9 cellular contexts compared by ENCODE assay signal in genomic region chr2:161384864-161385263, GRCh38. TPM values are rescaled to one million over a fixed set of nuclear protein-coding genes. Genes with fewer than 3 reads are reported as not detected.
DNase-seq lines count a peak whose midpoint lies in the region; ATAC-seq and TF ChIP-seq lines count a peak whose summit lies in the region.
"Had no signal": no experiment of that assay in that cellular context is flagged by ENCODE, and none has a peak within 500 bp of the region (broad histone marks: within the 10 kb centered on the region; RNA-seq: fewer than 3 reads in every experiment).

No MANE protein-coding gene starts in this region.

- ATAC-seq in GM18867 (IDR thresholded peaks at IDR 0.05; ENCODE audit: unreplicated experiment) (peak; percentile 85), GM21423 (IDR thresholded peaks at IDR 0.05; ENCODE audit: unreplicated experiment) (peak; percentile 79), HG03139 (IDR thresholded peaks at IDR 0.05; ENCODE audit: unreplicated experiment) (peak; percentile 68)

- no peaks in the 10 kb centered on the region for H3K79me2 ChIP-seq in H9 (ENCODE audit: insufficient read depth, low read length)

- H3K4me1 ChIP-seq in H9 (ENCODE audit: insufficient read depth, low read length) (no peaks in the 10 kb centered on the region), tibial nerve (no peaks in the 10 kb centered on the region)

- H2BK120ac ChIP-seq in H9 (ENCODE audit: low read depth, low read length, poor library complexity, severe bottlenecking), result no peak overlapping the region

- intact Hi-C loops in activated T-helper 2 cell treated with anti-CD3 and anti-CD28 coated beads, Interferon-gamma antibody, Interleukin-2, Interleukin-4, amounts not matched to agents 10 μg/mL and 5 μg/mL and 100 μg/mL, durations not matched to agents 14 hours and 24 hours and 36 hours (cut with micrococcal nuclease), result loop anchor here (2.0 to 10.0 kb wide), 3 partner anchors 26 to 140 kb away; partner anchors contain the start of gene PSMD14

- H3K27ac ChIP-seq in H9 (ENCODE audit: insufficient read length, low read depth, low read length) (no peak overlapping the region), tibial nerve (no peak overlapping the region)

- H3K27me3 ChIP-seq in H9 (ENCODE audit: insufficient read depth, low read length) (no peaks in the 10 kb centered on the region), tibial nerve (no peaks in the 10 kb centered on the region)

- TF ChIP-seq CTCF in H9 (conservative IDR thresholded peaks at IDR 0.05) (no peak), tibial nerve (IDR thresholded peaks at IDR 0.05) (no peak)

- no peak for TF ChIP-seq EP300 in tibial nerve (IDR thresholded peaks at IDR 0.05)

- H3K4me3 ChIP-seq in tibial nerve, result no peak overlapping the region

- H3K9me3 Mint-ChIP-seq in activated T-helper 2 cell treated with anti-CD3 and anti-CD28 coated beads, Interferon-gamma antibody, Interleukin-2, Interleukin-4, amounts not matched to agents 10 μg/mL and 5 μg/mL and 100 μg/mL, durations not matched to agents 14 hours and 24 hours and 36 hours, result no peaks in the 10 kb centered on the region
- H3K9me3 Mint-ChIP-seq in H9, result no peaks in the 10 kb centered on the region

- H3K27me3 Mint-ChIP-seq in activated T-helper 2 cell treated with anti-CD3 and anti-CD28 coated beads, Interferon-gamma antibody, Interleukin-2, Interleukin-4, amounts not matched to agents 10 μg/mL and 5 μg/mL and 100 μg/mL, durations not matched to agents 14 hours and 24 hours and 36 hours (ENCODE audit: low read depth), result no peaks in the 10 kb centered on the region
- H3K27me3 Mint-ChIP-seq in H9 (ENCODE audit: low read depth), result no peaks in the 10 kb centered on the region

- H3K36me3 ChIP-seq in tibial nerve, result peaks cover 0 to 6% (median 0%) of the 10 kb centered on the region in 3 donors

- no peak overlapping the region for H3K4ac ChIP-seq in H9 (ENCODE audit: low read depth, low read length)

- no peak overlapping the region for H3K9ac ChIP-seq in H9 (ENCODE audit: extremely low read depth, insufficient read length, low read length)

- no peak overlapping the region for H2BK12ac ChIP-seq in H9 (ENCODE audit: insufficient read length, low read depth, low read length)

- peaks cover 31% of the 10 kb centered on the region for H3K4me1 Mint-ChIP-seq in activated T-helper 2 cell treated with anti-CD3 and anti-CD28 coated beads, Interferon-gamma antibody, Interleukin-2, Interleukin-4, amounts not matched to agents 10 μg/mL and 5 μg/mL and 100 μg/mL, durations not matched to agents 14 hours and 24 hours and 36 hours (ENCODE audit: low read depth)
- peaks cover 0 to 3% of the 10 kb centered on the region in 2 experiments; a peak in 1 of 4 replicates for H3K4me1 Mint-ChIP-seq in H9

- no peak overlapping the region for H2BK15ac ChIP-seq in H9 (ENCODE audit: low read depth, low read length)

- no peak overlapping the region for H2BK20ac ChIP-seq in H9 (ENCODE audit: low read depth, low read length, poor library complexity, severe bottlenecking)

- H2AK5ac ChIP-seq in H9 (ENCODE audit: insufficient read length, low read length), result no peak overlapping the region

- H3K4me3 Mint-ChIP-seq in activated T-helper 2 cell treated with anti-CD3 and anti-CD28 coated beads, Interferon-gamma antibody, Interleukin-2, Interleukin-4, amounts not matched to agents 10 μg/mL and 5 μg/mL and 100 μg/mL, durations not matched to agents 14 hours and 24 hours and 36 hours (ENCODE audit: low read depth), result peak overlapping the region; percentile 45
- no peak overlapping the region for H3K4me3 Mint-ChIP-seq in H9

- H4K8ac ChIP-seq in H9 (replicated peaks; ENCODE audit: insufficient read length, low read depth, low read length), result no peak overlapping the region

- H3K4me2 ChIP-seq in H9 (ENCODE audit: insufficient read depth, insufficient read length, low read length), result no peak overlapping the region

- no peaks in the 10 kb centered on the region for H3K9me3 ChIP-seq in H9 (ENCODE audit: control insufficient read depth, low read depth, low read length)
- no peaks in the 10 kb centered on the region for H3K9me3 ChIP-seq in tibial nerve

- no peak overlapping the region for H2AFZ ChIP-seq in H9 (ENCODE audit: low read length)

- no peak overlapping the region for H3K18ac ChIP-seq in H9 (ENCODE audit: insufficient read length, low read depth, low read length)

- H4K20me1 ChIP-seq in H9 (ENCODE audit: control insufficient read depth, insufficient read depth, insufficient read length), result no peaks in the 10 kb centered on the region

- no peak overlapping the region for H4K91ac ChIP-seq in H9 (ENCODE audit: insufficient read length, low read depth, low read length)

- H3K27ac Mint-ChIP-seq in activated T-helper 2 cell treated with anti-CD3 and anti-CD28 coated beads, Interferon-gamma antibody, Interleukin-2, Interleukin-4, amounts not matched to agents 10 μg/mL and 5 μg/mL and 100 μg/mL, durations not matched to agents 14 hours and 24 hours and 36 hours, result no peak overlapping the region
- H3K27ac Mint-ChIP-seq in H9, result no peak overlapping the region

- no peak overlapping the region for H3K23ac ChIP-seq in H9 (ENCODE audit: insufficient read length, low read depth, low read length)

- no peak overlapping the region for H3K56ac ChIP-seq in H9 (ENCODE audit: insufficient read length, low read depth, low read length)

- peaks cover 25% of the 10 kb centered on the region for H3K36me3 Mint-ChIP-seq in activated T-helper 2 cell treated with anti-CD3 and anti-CD28 coated beads, Interferon-gamma antibody, Interleukin-2, Interleukin-4, amounts not matched to agents 10 μg/mL and 5 μg/mL and 100 μg/mL, durations not matched to agents 14 hours and 24 hours and 36 hours (ENCODE audit: low read depth)
- H3K36me3 Mint-ChIP-seq in H9 (ENCODE audit: insufficient read depth in 1 of 3, low read depth in 3 of 3), result peaks cover 0 to 2% (median 0%) of the 10 kb centered on the region in 3 experiments; a peak in 4 of 7 replicates

- DNase-seq in activated T-helper 2 cell treated with anti-CD3 and anti-CD28 coated beads, Interferon-gamma antibody, Interleukin-2, Interleukin-4, amounts not matched to agents 10 μg/mL and 5 μg/mL and 100 μg/mL, durations not matched to agents 14 hours and 24 hours and 36 hours (ENCODE audit: low spot score), result peak; percentile 24
- DNase-seq in NCI-H82 (lab: John Stamatoyannopoulos, UW), result no peak
- no peak for DNase-seq in H9
- DNase-seq in tibial nerve (ENCODE audit: low spot score in 2 of 2), result no peak
- no peak for DNase-seq in NCI-H748 (lab: John Stamatoyannopoulos, UW; ENCODE audit: unreplicated experiment)

- H3K79me1 ChIP-seq in H9 (ENCODE audit: insufficient read depth, low read depth, low read length, poor library complexity, severe bottlenecking), result no peaks in the 10 kb centered on the region

- no peak overlapping the region for H3T11ph ChIP-seq in H9 (ENCODE audit: low read length)

- H3K23me2 ChIP-seq in H9 (ENCODE audit: insufficient read length, low read depth, low read length, poor library complexity, severe bottlenecking), result no peaks in the 10 kb centered on the region

- H3K14ac ChIP-seq in H9 (ENCODE audit: insufficient read depth, low read length), result no peak overlapping the region

- H4K5ac ChIP-seq in H9 (ENCODE audit: insufficient read length, low read depth, low read length), result no peak overlapping the region

- no peak for TF ChIP-seq POLR2A in tibial nerve (IDR thresholded peaks at IDR 0.05)

- H2BK5ac ChIP-seq in H9 (ENCODE audit: insufficient read length, low read length), result no peak overlapping the region

RNA-seq across cellular contexts. Expression of gene TBR1, which starts 31.2 kb away (rescaled TPM):
- total RNA-seq in activated T-helper 2 cell treated with anti-CD3 and anti-CD28 coated beads, Interferon-gamma antibody, Interleukin-2, Interleukin-4, amounts not matched to agents 10 μg/mL and 5 μg/mL and 100 μg/mL, durations not matched to agents 14 hours and 24 hours and 36 hours, result 0.02 TPM in 1 of 2 replicates, not detected in the other
- total RNA-seq in H9 (2021), result 0.24 TPM in 1 of 2 replicates, not detected in the other
- total RNA-seq in tibial nerve, result not detected
- total RNA-seq: astrocyte had no signal
